In genomic region chr4:131344761-131345160, GRCh38 we compare ENCODE assay signal across 1 cellular context.
TF ChIP-seq lines count a peak whose summit lies in the region.

No MANE protein-coding gene starts in this region.

TF ChIP-seq in WTC11, 78 proteins besides CTCF, POLR2A, EP300 and RAD21 (continued from another document):
- TF ChIP-seq ZBTB43 (CRISPR knock-in tag; IDR thresholded peaks at IDR 0.05) (no peak), ARID4B (CRISPR knock-in tag; IDR thresholded peaks at IDR 0.05; ENCODE audit: borderline replicate concordance) (no peak), STAT6 (CRISPR knock-in tag; conservative IDR thresholded peaks at IDR 0.05; ENCODE audit: low read depth) (no peak), MAX (CRISPR knock-in tag; IDR thresholded peaks at IDR 0.05) (no peak), NFYB (CRISPR knock-in tag; conservative IDR thresholded peaks at IDR 0.05; ENCODE audit: low read depth) (no peak), IRF1 (CRISPR knock-in tag; IDR thresholded peaks at IDR 0.05) (no peak), MXD4 (CRISPR knock-in tag; IDR thresholded peaks at IDR 0.05; ENCODE audit: borderline replicate concordance) (no peak)
